13 cellular contexts compared by ENCODE assay signal in genomic region chr2:215811003-215811402, GRCh38.
A peak's percentile ranks its signal among the peaks of the same experiment; 100 is the strongest.
DNase-seq lines count a peak whose midpoint lies in the region; ATAC-seq, FAIRE-seq and TF ChIP-seq lines count a peak whose summit lies in the region.
"Had no signal": no experiment of that assay in that cellular context is flagged by ENCODE, and none has a peak within 500 bp of the region (broad histone marks: within the 10 kb centered on the region; RNA-seq: fewer than 3 reads in every experiment).

No MANE protein-coding gene starts in this region.

- SMC1A ChIA-PET in GM12878 (lab: Charles Lee; ENCODE audit: uncharacterized antibody, unreplicated experiment): interaction anchor here (0.6 to 4.7 kb wide), 28 partner anchors 15 to 358 kb away, joined by 3 to 51 read pairs (median 6); no protein-coding TSS in a partner anchor

- RAD21 ChIA-PET in GM12878 (lab: Charles Lee; ENCODE audit: unreplicated experiment): interaction anchor here (1.1 to 3.8 kb wide), 12 partner anchors 16 to 358 kb away, joined by 3 to 39 read pairs (median 5); no protein-coding TSS in a partner anchor

- no peak for FAIRE-seq in GM12878 (lab: Jason Lieb, UNC)
- FAIRE-seq: astrocyte, keratinocyte had no signal

- no peaks in the 10 kb centered on the region for H3K79me2 ChIP-seq in GM12878 (ENCODE audit: control insufficient read depth, insufficient read depth, low read length)

- POLR2A ChIA-PET in GM12878 (lab: Charles Lee): interaction anchor here (1.5 to 2.5 kb wide), 3 partner anchors 20 to 35 kb away, joined by 3 to 9 read pairs (median 5); no protein-coding TSS in a partner anchor

- no peak for DNase-seq in GM12878 (ENCODE audit: low read depth, low spot score)
- DNase-seq in GM13977 (ENCODE audit: low spot score): no peak
- DNase-seq in activated naive CD4-positive, alpha-beta T cell (lab: John Stamatoyannopoulos, UW): no peak
- no peak for DNase-seq in amniotic stem cell (lab: John Stamatoyannopoulos, UW)
- DNase-seq: activated CD4-positive, alpha-beta T cell treated with anti-CD3 and anti-CD28 coated beads for 36 hours; upper lobe of right lung had no signal

- no peaks in the 10 kb centered on the region for H3K27me3 ChIP-seq in GM12878 (replicated peaks in 1 of 2; ENCODE audit: control insufficient read depth in 2 of 2, insufficient read depth in 2 of 2, low read length in 1 of 2)
- H3K27me3 ChIP-seq: upper lobe of right lung had no signal

- ATAC-seq in GM18517 (IDR thresholded peaks at IDR 0.05; ENCODE audit: unreplicated experiment): peak; percentile 31
- peak; percentile 22 for ATAC-seq in GM21423 (IDR thresholded peaks at IDR 0.05; ENCODE audit: unreplicated experiment)
- peak; percentile 41 for ATAC-seq in HG03103 (IDR thresholded peaks at IDR 0.05; ENCODE audit: low read depth, unreplicated experiment)
- peak; percentile 53 for ATAC-seq in GM12878
- no peak for ATAC-seq in HG03565 (IDR thresholded peaks at IDR 0.05; ENCODE audit: unreplicated experiment)
- ATAC-seq: Panc1 had no signal

- TF ChIP-seq CTCF in GM12878 (IDR thresholded peaks at IDR 0.05 in 2 of 3, conservative IDR thresholded peaks at IDR 0.05 in 1 of 3; ENCODE audit: control insufficient read depth in 2 of 3, extremely low read depth in 1 of 3, insufficient read depth in 1 of 3, low read depth in 3 of 3, low read length in 3 of 3) (no peak), GM13977 (IDR thresholded peaks at IDR 0.05; ENCODE audit: extremely low read depth, insufficient read depth, missing control alignments) (no peak)

- TF ChIP-seq RAD21 in GM12878 (IDR thresholded peaks at IDR 0.05; ENCODE audit: insufficient read depth, low read depth, low read length): no peak

- peak overlapping the region; percentile 82 for H3K4me2 ChIP-seq in GM12878 (ENCODE audit: control insufficient read depth, insufficient read depth)

- BruUV-seq in GM12878 (replicated peaks; lab: Mats Ljungman, UMichigan): no TSS peak

- CTCF ChIA-PET in GM12878 (lab: Yijun Ruan, JAX): interaction anchor here (1.0 to 5.4 kb wide), 13 partner anchors 10 to 517 kb away, joined by 3 to 53 read pairs (median 5); no protein-coding TSS in a partner anchor

- H3K9ac ChIP-seq in GM12878 (ENCODE audit: control insufficient read depth, insufficient read depth, low read length): peak overlapping the region; percentile 35; the same call in 1 of the 2 replicates

- intact Hi-C loops in GM12878 (cut with micrococcal nuclease; ENCODE audit: unreplicated experiment): loop anchor here (1.0 to 5.0 kb wide), 5 partner anchors 32 to 199 kb away; no protein-coding TSS in a partner anchor

- in situ Hi-C loops in GM12878 (cut with MboI): no loop called here
- in situ Hi-C loops in GM13977 (cut with MboI; ENCODE audit: low pct_unique_long_range_greater_than_20kb, low sequenced_read_pairs, unreplicated experiment): no loop called here

- peaks cover 19% of the 10 kb centered on the region for H3K4me1 ChIP-seq in GM12878 (ENCODE audit: control insufficient read depth, insufficient read depth, low read length)

- H2AFZ ChIP-seq in GM12878 (ENCODE audit: control insufficient read depth, low read depth, low read length): peak overlapping the region; percentile 54

- no peaks in the 10 kb centered on the region for H4K20me1 ChIP-seq in GM12878 (ENCODE audit: control insufficient read depth, insufficient read depth)

- WGBS in GM12878 (ENCODE audit: insufficient coverage, insufficient replicate concordance, low lambda C conversion rate, missing lambda C conversion rate): 14% methylated on average over 3 of the region's 3 CpGs

- H3K4me3 ChIP-seq in GM12878: peak overlapping the region; percentile 30; the same call in 1 of the 2 replicates
- H3K4me3 ChIP-seq: upper lobe of right lung had no signal

- H3K9me3 ChIP-seq in GM12878 (replicated peaks; ENCODE audit: control insufficient read depth, insufficient read depth, low read length): no peaks in the 10 kb centered on the region; the same call in 2 of the 3 replicates
- H3K9me3 ChIP-seq: upper lobe of right lung had no signal

- peak overlapping the region; percentile 13 for H3K27ac ChIP-seq in GM12878 (ENCODE audit: control insufficient read depth, insufficient read depth)
- H3K27ac ChIP-seq: upper lobe of right lung had no signal

- no peak for TF ChIP-seq EP300 in GM12878 (IDR thresholded peaks at IDR 0.05; ENCODE audit: borderline replicate concordance in 1 of 2, control insufficient read depth in 1 of 2, low read depth in 2 of 2, low read length in 2 of 2)

- H3K36me3 ChIP-seq in GM12878 (ENCODE audit: control insufficient read depth in 2 of 2, insufficient read depth in 2 of 2, low read length in 1 of 2): no peaks in the 10 kb centered on the region
- H3K36me3 ChIP-seq: upper lobe of right lung had no signal

- TF ChIP-seq POLR2A in GM12878 (IDR thresholded peaks at IDR 0.05; ENCODE audit: low read depth, low read length): no peak

TF ChIP-seq in GM12878, 131 proteins besides CTCF, POLR2A, EP300 and RAD21:
- TF ChIP-seq BCL11A (IDR thresholded peaks at IDR 0.05; ENCODE audit: low read depth, low read length) (no peak), IKZF1 (conservative IDR thresholded peaks at IDR 0.05) (no peak)
